Comparison of ENCODE assay signal across 13 cellular contexts in genomic region chr1:31815307-31815645, GRCh38. TPM values are rescaled to one million over a fixed set of nuclear protein-coding genes. Genes with fewer than 3 reads are reported as not detected.
DNase-seq lines count a peak whose midpoint lies in the region; ATAC-seq and TF ChIP-seq lines count a peak whose summit lies in the region.
"Had no signal": no experiment of that assay in that cellular context is flagged by ENCODE, and none has a peak within 500 bp of the region (broad histone marks: within the 10 kb centered on the region; RNA-seq: fewer than 3 reads in every experiment).

No MANE protein-coding gene starts in this region.

- H3K4me2 ChIP-seq in PC-9 = peak overlapping the region; percentile 71

- H3K27me3 ChIP-seq in PC-9 (ENCODE audit: insufficient read depth, low read depth) (no peaks in the 10 kb centered on the region), iPS-15b (ENCODE audit: control insufficient read depth, insufficient read depth, low read length) (no peaks in the 10 kb centered on the region)

- no peak overlapping the region for H3K27ac ChIP-seq in PC-9
- peak overlapping the region; percentile 75 for H3K27ac ChIP-seq in substantia nigra (ENCODE audit: low read depth, low read length, poor library complexity, severe bottlenecking)
- H3K27ac ChIP-seq: 22Rv1 had no signal

- H2AFZ ChIP-seq in PC-9 = peak overlapping the region; percentile 63

- H4K20me1 ChIP-seq in PC-9 (ENCODE audit: insufficient read depth) = no peaks in the 10 kb centered on the region

- intact Hi-C loops in activated CD8-positive, alpha-beta T cell treated with anti-CD3 and anti-CD28 coated beads for 36 hours (cut with micrococcal nuclease) = no loop called here
- intact Hi-C loops in PC-9 (cut with micrococcal nuclease; ENCODE audit: unreplicated experiment) = loop anchor here (5.0 to 10.0 kb wide), 2 partner anchors 120 to 147 kb away; partner anchors contain the start of gene PTP4A2

- H3F3A ChIP-seq in PC-9 (ENCODE audit: insufficient read depth, low read depth) = no peaks in the 10 kb centered on the region

- TF ChIP-seq CTCF in activated CD8-positive, alpha-beta T cell treated with anti-CD3 and anti-CD28 coated beads for 36 hours (IDR thresholded peaks at IDR 0.05) = no peak
- TF ChIP-seq CTCF in PC-9 (conservative IDR thresholded peaks at IDR 0.05) = no peak

- CTCF ChIA-PET in activated CD8-positive, alpha-beta T cell treated with anti-CD3 and anti-CD28 coated beads, Interleukin-2, amount 10 ng/mL, durations not matched to agents 7 days and 5 days (lab: Charles Lee) = interaction anchor here (0.6 to 5.8 kb wide), 17 partner anchors 9 to 170 kb away, joined by 3 to 57 read pairs (median 4); partner anchors contain the start of gene PTP4A2
- CTCF ChIA-PET in activated CD8-positive, alpha-beta T cell treated with anti-CD3 and anti-CD28 coated beads for 36 hours (lab: Charles Lee) = interaction anchor here (0.6 to 9.6 kb wide), 16 partner anchors 8 to 247 kb away, joined by 3 to 88 read pairs (median 4); no protein-coding TSS in a partner anchor
- CTCF ChIA-PET in PC-9 (lab: Charles Lee) = interaction anchor here (0.6 to 0.9 kb wide), 5 partner anchors 111 to 590 kb away, joined by 3 to 7 read pairs (median 3); no protein-coding TSS in a partner anchor

- H3K4me1 Mint-ChIP-seq in activated CD8-positive, alpha-beta T cell treated with anti-CD3 and anti-CD28 coated beads, Interleukin-2, amount 10 ng/mL, durations not matched to agents 7 days and 5 days (ENCODE audit: low read depth) = peaks cover 12% of the 10 kb centered on the region
- H3K4me1 Mint-ChIP-seq in activated CD8-positive, alpha-beta T cell treated with anti-CD3 and anti-CD28 coated beads for 36 hours (ENCODE audit: low read depth) = peaks cover 13% of the 10 kb centered on the region
- H3K4me1 Mint-ChIP-seq in activated naive CD8-positive, alpha-beta T cell treated with anti-CD3 and anti-CD28 coated beads, Interleukin-2, amount 50 U/mL, for 24 hours = peaks cover 6% of the 10 kb centered on the region

- peaks cover 5% of the 10 kb centered on the region for H3K4me1 ChIP-seq in PC-9 (replicated peaks; ENCODE audit: insufficient read depth)
- H3K4me1 ChIP-seq in iPS-15b (ENCODE audit: control insufficient read depth, insufficient read depth, low read length) = peaks cover 4% of the 10 kb centered on the region

- H3K4me3 ChIP-seq in PC-9 (peak overlapping the region; percentile 44; the same call in 1 of the 2 replicates), iPS-15b (ENCODE audit: low read depth, low read length) (peak overlapping the region; percentile 69)
- H3K4me3 ChIP-seq: lung had no signal

- H3K27ac Mint-ChIP-seq in activated CD8-positive, alpha-beta T cell treated with anti-CD3 and anti-CD28 coated beads, Interleukin-2, amount 10 ng/mL, durations not matched to agents 7 days and 5 days = no peak overlapping the region
- no peak overlapping the region for H3K27ac Mint-ChIP-seq in activated CD8-positive, alpha-beta T cell treated with anti-CD3 and anti-CD28 coated beads for 36 hours
- no peak overlapping the region for H3K27ac Mint-ChIP-seq in activated naive CD8-positive, alpha-beta T cell treated with anti-CD3 and anti-CD28 coated beads, Interleukin-2, amount 50 U/mL, for 24 hours
- H3K27ac Mint-ChIP-seq: CD8-positive, alpha-beta T cell had no signal

- no peak overlapping the region for H3K9ac ChIP-seq in iPS-15b (ENCODE audit: low read depth, low read length)

- H3K9me3 ChIP-seq in PC-9 (ENCODE audit: insufficient read depth, low read depth) (no peaks in the 10 kb centered on the region), iPS-15b (ENCODE audit: control insufficient read depth, insufficient read depth, low read length) (no peaks in the 10 kb centered on the region)

- H3K36me3 ChIP-seq in PC-9 (ENCODE audit: low read depth) = no peaks in the 10 kb centered on the region
- H3K36me3 ChIP-seq in iPS-15b (ENCODE audit: control insufficient read depth, insufficient read depth, low read length) = no peaks in the 10 kb centered on the region

- DNase-seq in activated CD8-positive, alpha-beta T cell treated with anti-CD3 and anti-CD28 coated beads, Interleukin-2, amount 10 ng/mL, durations not matched to agents 7 days and 5 days = no peak
- no peak for DNase-seq in activated CD8-positive, alpha-beta T cell treated with anti-CD3 and anti-CD28 coated beads for 36 hours
- DNase-seq in PC-9 = no peak
- no peak for DNase-seq in substantia nigra (lab: John Stamatoyannopoulos, UW)
- no peak for DNase-seq in AG08395 (ENCODE audit: low spot score)
- no peak for DNase-seq in NCI-H2081 treated with DMSO at 0.1 percent for 48 hours (lab: John Stamatoyannopoulos, UW)
- DNase-seq in activated naive CD8-positive, alpha-beta T cell treated with anti-CD3 and anti-CD28 coated beads, Interleukin-2, amount 50 U/mL, for 24 hours = no peak

- ATAC-seq in activated CD8-positive, alpha-beta T cell treated with anti-CD3 and anti-CD28 coated beads, Interleukin-2, amount 10 ng/mL, durations not matched to agents 7 days and 5 days = peak; percentile 10
- no peak for ATAC-seq in activated CD8-positive, alpha-beta T cell treated with anti-CD3 and anti-CD28 coated beads for 36 hours
- ATAC-seq in activated naive CD8-positive, alpha-beta T cell treated with anti-CD3 and anti-CD28 coated beads, Interleukin-2, amount 50 U/mL, for 24 hours = no peak

- no peaks in the 10 kb centered on the region for H3K36me3 Mint-ChIP-seq in activated CD8-positive, alpha-beta T cell treated with anti-CD3 and anti-CD28 coated beads, Interleukin-2, amount 10 ng/mL, durations not matched to agents 7 days and 5 days (ENCODE audit: low read depth)
- H3K36me3 Mint-ChIP-seq in activated CD8-positive, alpha-beta T cell treated with anti-CD3 and anti-CD28 coated beads for 36 hours (ENCODE audit: low read depth) = no peaks in the 10 kb centered on the region
- H3K36me3 Mint-ChIP-seq in activated naive CD8-positive, alpha-beta T cell treated with anti-CD3 and anti-CD28 coated beads, Interleukin-2, amount 50 U/mL, for 24 hours (ENCODE audit: low read depth) = no peaks in the 10 kb centered on the region
- H3K36me3 Mint-ChIP-seq: brain; CD8-positive, alpha-beta T cell had no signal

- POLR2A ChIA-PET in activated CD8-positive, alpha-beta T cell treated with anti-CD3 and anti-CD28 coated beads, Interleukin-2, amount 10 ng/mL, durations not matched to agents 7 days and 5 days (lab: Charles Lee) = interaction anchor here (1.1 kb wide), 2 partner anchors 8 to 125 kb away, joined by 3 read pairs; no protein-coding TSS in a partner anchor
- POLR2A ChIA-PET in activated CD8-positive, alpha-beta T cell treated with anti-CD3 and anti-CD28 coated beads for 36 hours (lab: Charles Lee) = interaction anchor here (0.6 to 1.3 kb wide), 7 partner anchors 11 to 170 kb away, joined by 3 to 7 read pairs (median 3); partner anchors contain the start of gene PTP4A2
- POLR2A ChIA-PET in PC-9 (lab: Charles Lee; ENCODE audit: unreplicated experiment) = no interaction called here

- no peaks in the 10 kb centered on the region for H3K9me3 Mint-ChIP-seq in activated CD8-positive, alpha-beta T cell treated with anti-CD3 and anti-CD28 coated beads, Interleukin-2, amount 10 ng/mL, durations not matched to agents 7 days and 5 days (ENCODE audit: insufficient read depth)
- H3K9me3 Mint-ChIP-seq in activated CD8-positive, alpha-beta T cell treated with anti-CD3 and anti-CD28 coated beads for 36 hours = no peaks in the 10 kb centered on the region
- no peaks in the 10 kb centered on the region for H3K9me3 Mint-ChIP-seq in activated naive CD8-positive, alpha-beta T cell treated with anti-CD3 and anti-CD28 coated beads, Interleukin-2, amount 50 U/mL, for 24 hours
- H3K9me3 Mint-ChIP-seq: CD8-positive, alpha-beta T cell; stimulated activated naive CD8-positive, alpha-beta T cell treated with anti-CD3 and anti-CD28 coated beads, Interleukin-15, amount 100 ng/mL, for 72 hours had no signal

- no peaks in the 10 kb centered on the region for H3K27me3 Mint-ChIP-seq in activated CD8-positive, alpha-beta T cell treated with anti-CD3 and anti-CD28 coated beads, Interleukin-2, amount 10 ng/mL, durations not matched to agents 7 days and 5 days (ENCODE audit: low read depth)
- H3K27me3 Mint-ChIP-seq in activated CD8-positive, alpha-beta T cell treated with anti-CD3 and anti-CD28 coated beads for 36 hours = no peaks in the 10 kb centered on the region
- H3K27me3 Mint-ChIP-seq in activated naive CD8-positive, alpha-beta T cell treated with anti-CD3 and anti-CD28 coated beads, Interleukin-2, amount 50 U/mL, for 24 hours = no peaks in the 10 kb centered on the region
- H3K27me3 Mint-ChIP-seq: stimulated activated naive CD8-positive, alpha-beta T cell treated with anti-CD3 and anti-CD28 coated beads, Interleukin-15, amount 100 ng/mL, for 72 hours had no signal

- TSS peak; percentile 91 for BruUV-seq in PC-9 (replicated peaks; lab: Mats Ljungman, UMichigan)

- H3K4me3 Mint-ChIP-seq in activated CD8-positive, alpha-beta T cell treated with anti-CD3 and anti-CD28 coated beads, Interleukin-2, amount 10 ng/mL, durations not matched to agents 7 days and 5 days = no peak overlapping the region
- H3K4me3 Mint-ChIP-seq in activated CD8-positive, alpha-beta T cell treated with anti-CD3 and anti-CD28 coated beads for 36 hours = no peak overlapping the region
- no peak overlapping the region for H3K4me3 Mint-ChIP-seq in activated naive CD8-positive, alpha-beta T cell treated with anti-CD3 and anti-CD28 coated beads, Interleukin-2, amount 50 U/mL, for 24 hours
- H3K4me3 Mint-ChIP-seq: brain; CD8-positive, alpha-beta T cell; stimulated activated naive CD8-positive, alpha-beta T cell treated with anti-CD3 and anti-CD28 coated beads, Interleukin-15, amount 100 ng/mL, for 72 hours had no signal

- H3K79me2 ChIP-seq in PC-9 (ENCODE audit: low read depth) = no peaks in the 10 kb centered on the region

- H3K9me2 ChIP-seq in PC-9 (ENCODE audit: insufficient read depth) = no peaks in the 10 kb centered on the region

RNA-seq across cellular contexts. Expression of gene SPOCD1, which starts 0.5 kb away (rescaled TPM):
- total RNA-seq in activated CD8-positive, alpha-beta T cell treated with anti-CD3 and anti-CD28 coated beads, Interleukin-2, amount 10 ng/mL, durations not matched to agents 7 days and 5 days = not detected
- total RNA-seq in activated CD8-positive, alpha-beta T cell treated with anti-CD3 and anti-CD28 coated beads for 36 hours = not detected
- total RNA-seq in PC-9 (2021) = 10.2 and 14.6 TPM in 2 replicates
- total RNA-seq: CD8-positive, alpha-beta T cell had no signal

RNA-seq across cellular contexts. Expression of gene ADGRB2, which starts 51.1 kb away (rescaled TPM):
- under 1 TPM; 0.05 to 0.37 TPM for total RNA-seq in activated CD8-positive, alpha-beta T cell treated with anti-CD3 and anti-CD28 coated beads, Interleukin-2, amount 10 ng/mL, durations not matched to agents 7 days and 5 days
- total RNA-seq in activated CD8-positive, alpha-beta T cell treated with anti-CD3 and anti-CD28 coated beads for 36 hours = under 1 TPM; 0.54 to 0.56 TPM
- total RNA-seq in PC-9 (2021) = 15.6 and 28.5 TPM in 2 replicates

Comparison
In these comparisons a context has a peak if more than half of its experiments do, and no peak if none do; other contexts are left out.
1. RNA of gene SPOCD1, which starts 0.5 kb away (total RNA-seq): 10.2 to 14.6 TPM in PC-9; not detected in activated CD8-positive, alpha-beta T cell treated with anti-CD3 and anti-CD28 coated beads, Interleukin-2, amount 10 ng/mL, durations not matched to agents 7 days and 5 days and not detected in activated CD8-positive, alpha-beta T cell treated with anti-CD3 and anti-CD28 coated beads for 36 hours; every median in the first group is over 10 times any median in the second.
2. RNA of gene ADGRB2, which starts 51.1 kb away (total RNA-seq): 15.6 to 28.5 TPM in PC-9; 0.54 to 0.56 TPM in activated CD8-positive, alpha-beta T cell treated with anti-CD3 and anti-CD28 coated beads for 36 hours and 0.05 to 0.37 TPM in activated CD8-positive, alpha-beta T cell treated with anti-CD3 and anti-CD28 coated beads, Interleukin-2, amount 10 ng/mL, durations not matched to agents 7 days and 5 days; every median in the first group is over 10 times any median in the second.